ENCODE assay signal across 19 cellular contexts in genomic region chr17:8577868-8578267, GRCh38. TPM values are rescaled to one million over a fixed set of nuclear protein-coding genes. Genes with fewer than 3 reads are reported as not detected.
DNase-seq lines count a peak whose midpoint lies in the region; ATAC-seq, FAIRE-seq and TF ChIP-seq lines count a peak whose summit lies in the region.
"Had no signal": no experiment of that assay in that cellular context is flagged by ENCODE, and none has a peak within 500 bp of the region (broad histone marks: within the 10 kb centered on the region; RNA-seq: fewer than 3 reads in every experiment).

No MANE protein-coding gene starts in this region.

- H3K27me3 ChIP-seq in tibial artery = no peaks in the 10 kb centered on the region
- H3K27me3 ChIP-seq: SJCRH30 had no signal

- H3K4me3 ChIP-seq in tibial artery = no peak overlapping the region
- H3K4me3 ChIP-seq: SJCRH30 had no signal

- H3K4me1 ChIP-seq in tibial artery = peaks cover 0 to 74% (median 35%) of the 10 kb centered on the region in 4 donors

- CTCF ChIA-PET in activated CD8-positive, alpha-beta T cell treated with anti-CD3 and anti-CD28 coated beads for 36 hours (lab: Charles Lee) = interaction anchor here (0.9 to 1.4 kb wide), 2 partner anchors 8 to 168 kb away, joined by 3 to 4 read pairs; no protein-coding TSS in a partner anchor
- CTCF ChIA-PET in activated CD8-positive, alpha-beta T cell treated with anti-CD3 and anti-CD28 coated beads, Interleukin-2, amount 10 ng/mL, durations not matched to agents 7 days and 5 days (lab: Charles Lee) = interaction anchor here (1.1 to 3.6 kb wide), 2 partner anchors 168 to 208 kb away, joined by 3 to 12 read pairs; no protein-coding TSS in a partner anchor
- CTCF ChIA-PET in WTC11 (lab: Charles Lee) = interaction anchor here (1.4 to 2.7 kb wide), 2 partner anchors 169 to 208 kb away, joined by 5 to 10 read pairs; no protein-coding TSS in a partner anchor

- peaks cover 10% of the 10 kb centered on the region for H3K4me1 Mint-ChIP-seq in activated CD8-positive, alpha-beta T cell treated with anti-CD3 and anti-CD28 coated beads for 36 hours (ENCODE audit: low read depth)
- H3K4me1 Mint-ChIP-seq in activated CD8-positive, alpha-beta T cell treated with anti-CD3 and anti-CD28 coated beads, Interleukin-2, amount 10 ng/mL, durations not matched to agents 7 days and 5 days (ENCODE audit: low read depth) = peaks cover 9% of the 10 kb centered on the region
- peaks cover 20% of the 10 kb centered on the region for H3K4me1 Mint-ChIP-seq in WTC11

- no peaks in the 10 kb centered on the region for H3K27me3 Mint-ChIP-seq in activated CD8-positive, alpha-beta T cell treated with anti-CD3 and anti-CD28 coated beads for 36 hours
- no peaks in the 10 kb centered on the region for H3K27me3 Mint-ChIP-seq in activated CD8-positive, alpha-beta T cell treated with anti-CD3 and anti-CD28 coated beads, Interleukin-2, amount 10 ng/mL, durations not matched to agents 7 days and 5 days (ENCODE audit: low read depth)
- H3K27me3 Mint-ChIP-seq in WTC11 (ENCODE audit: low read depth) = no peaks in the 10 kb centered on the region

- no peak overlapping the region for H3K27ac Mint-ChIP-seq in activated CD8-positive, alpha-beta T cell treated with anti-CD3 and anti-CD28 coated beads for 36 hours
- H3K27ac Mint-ChIP-seq in activated CD8-positive, alpha-beta T cell treated with anti-CD3 and anti-CD28 coated beads, Interleukin-2, amount 10 ng/mL, durations not matched to agents 7 days and 5 days = no peak overlapping the region
- H3K27ac Mint-ChIP-seq in WTC11 = 0 out of 2 replicates have a peak overlapping the region, but pooled peaks have one; percentile 23

- POLR2A ChIA-PET in activated CD8-positive, alpha-beta T cell treated with anti-CD3 and anti-CD28 coated beads for 36 hours (lab: Charles Lee) = no interaction called here
- POLR2A ChIA-PET in activated CD8-positive, alpha-beta T cell treated with anti-CD3 and anti-CD28 coated beads, Interleukin-2, amount 10 ng/mL, durations not matched to agents 7 days and 5 days (lab: Charles Lee) = no interaction called here
- POLR2A ChIA-PET in WTC11 (lab: Charles Lee) = interaction anchor here (1.1 kb wide), 1 partner anchor 53 kb away, joined by 3 read pairs; the partner anchor contains the start of gene MYH10

- H3K9me3 Mint-ChIP-seq in activated CD8-positive, alpha-beta T cell treated with anti-CD3 and anti-CD28 coated beads for 36 hours = no peaks in the 10 kb centered on the region
- H3K9me3 Mint-ChIP-seq in activated CD8-positive, alpha-beta T cell treated with anti-CD3 and anti-CD28 coated beads, Interleukin-2, amount 10 ng/mL, durations not matched to agents 7 days and 5 days (ENCODE audit: insufficient read depth) = no peaks in the 10 kb centered on the region
- no peaks in the 10 kb centered on the region for H3K9me3 Mint-ChIP-seq in WTC11

- no peaks in the 10 kb centered on the region for H3K36me3 ChIP-seq in tibial artery
- H3K36me3 ChIP-seq: SJCRH30 had no signal

- peak overlapping the region; percentile 65 to 71 for H3K27ac ChIP-seq in tibial artery
- H3K27ac ChIP-seq: C4-2B, SJCRH30 had no signal

- no peaks in the 10 kb centered on the region for H3K36me3 Mint-ChIP-seq in activated CD8-positive, alpha-beta T cell treated with anti-CD3 and anti-CD28 coated beads for 36 hours (ENCODE audit: low read depth)
- no peaks in the 10 kb centered on the region for H3K36me3 Mint-ChIP-seq in activated CD8-positive, alpha-beta T cell treated with anti-CD3 and anti-CD28 coated beads, Interleukin-2, amount 10 ng/mL, durations not matched to agents 7 days and 5 days (ENCODE audit: low read depth)
- peaks cover 20% of the 10 kb centered on the region for H3K36me3 Mint-ChIP-seq in WTC11

- DNase-seq in activated CD8-positive, alpha-beta T cell treated with anti-CD3 and anti-CD28 coated beads for 36 hours = peak; percentile 16
- no peak for DNase-seq in activated CD8-positive, alpha-beta T cell treated with anti-CD3 and anti-CD28 coated beads, Interleukin-2, amount 10 ng/mL, durations not matched to agents 7 days and 5 days
- DNase-seq in GM19239 (ENCODE audit: insufficient read length, low spot score) = no peak
- no peak for DNase-seq in WTC11 (ENCODE audit: low spot score)
- no peak for DNase-seq in tibial artery
- DNase-seq in kidney glomerular epithelial cell (lab: John Stamatoyannopoulos, UW) = no peak
- no peak for DNase-seq in urothelium cell line (ENCODE audit: low spot score)
- DNase-seq: 8988T, COR-L47, DMS153, EL, NCI-H1417 treated with DMSO at 0.1 percent for 48 hours, NCI-H2029, NCI-H510A treated with DMSO at 0.1 percent for 48 hours, SJCRH30 had no signal

- FAIRE-seq in GM19239 (lab: Jason Lieb, UNC) = peak; percentile 64
- no peak for FAIRE-seq in urothelium cell line (lab: Jason Lieb, UNC)
- FAIRE-seq: HTR-8/SVneo had no signal

- ATAC-seq in activated CD8-positive, alpha-beta T cell treated with anti-CD3 and anti-CD28 coated beads for 36 hours = peak; percentile 68
- ATAC-seq in activated CD8-positive, alpha-beta T cell treated with anti-CD3 and anti-CD28 coated beads, Interleukin-2, amount 10 ng/mL, durations not matched to agents 7 days and 5 days = no peak
- ATAC-seq in WTC11 (no peak), GM18907 (IDR thresholded peaks at IDR 0.05; ENCODE audit: unreplicated experiment) (no peak)
- ATAC-seq: HCT116 had no signal

- H3K9me3 ChIP-seq in tibial artery = no peaks in the 10 kb centered on the region
- H3K9me3 ChIP-seq: SJCRH30 had no signal

- H3K4me3 Mint-ChIP-seq in activated CD8-positive, alpha-beta T cell treated with anti-CD3 and anti-CD28 coated beads for 36 hours = no peak overlapping the region
- no peak overlapping the region for H3K4me3 Mint-ChIP-seq in activated CD8-positive, alpha-beta T cell treated with anti-CD3 and anti-CD28 coated beads, Interleukin-2, amount 10 ng/mL, durations not matched to agents 7 days and 5 days
- no peak overlapping the region for H3K4me3 Mint-ChIP-seq in WTC11

- intact Hi-C loops in activated CD8-positive, alpha-beta T cell treated with anti-CD3 and anti-CD28 coated beads for 36 hours (cut with micrococcal nuclease) = no loop called here
- intact Hi-C loops in tibial artery (cut with DNase I; ENCODE audit: low total_unique reads) = loop anchor here (10.0 kb wide), 1 partner anchor 47 kb away; no protein-coding TSS in a partner anchor

- no peak for TF ChIP-seq CTCF in activated CD8-positive, alpha-beta T cell treated with anti-CD3 and anti-CD28 coated beads for 36 hours (IDR thresholded peaks at IDR 0.05)
- TF ChIP-seq CTCF in WTC11 (IDR thresholded peaks at IDR 0.05) = no peak
- no peak for TF ChIP-seq CTCF in tibial artery (IDR thresholded peaks at IDR 0.05)

TF ChIP-seq in WTC11, 78 proteins besides CTCF, POLR2A, EP300 and RAD21:
- TF ChIP-seq PREB (CRISPR knock-in tag; IDR thresholded peaks at IDR 0.05; ENCODE audit: borderline replicate concordance) = no peak
- TF ChIP-seq HMGA2 (CRISPR knock-in tag; IDR thresholded peaks at IDR 0.05) = no peak
- TF ChIP-seq ATF3 (CRISPR knock-in tag; conservative IDR thresholded peaks at IDR 0.05) = no peak
- TF ChIP-seq TEAD1 (CRISPR knock-in tag; IDR thresholded peaks at IDR 0.05) = no peak
- no peak for TF ChIP-seq STAT6 (CRISPR knock-in tag; conservative IDR thresholded peaks at IDR 0.05; ENCODE audit: low read depth)
- TF ChIP-seq ZNF423 (CRISPR knock-in tag; IDR thresholded peaks at IDR 0.05) = no peak

RNA-seq across cellular contexts. Expression of gene MYH10, which starts 52.7 kb away (rescaled TPM):
- total RNA-seq in activated CD8-positive, alpha-beta T cell treated with anti-CD3 and anti-CD28 coated beads for 36 hours = 10 to 100 TPM; 19.9 to 23.7 TPM
- total RNA-seq in activated CD8-positive, alpha-beta T cell treated with anti-CD3 and anti-CD28 coated beads, Interleukin-2, amount 10 ng/mL, durations not matched to agents 7 days and 5 days = 1 to 10 TPM; 7.7 to 8.1 TPM
- total RNA-seq in WTC11 (2021) = 226 to 236 TPM (median 231 TPM) in 3 replicates
